In genomic region chr19:47949852-47950521, GRCh38 we compare ENCODE assay signal across 15 cellular contexts. TPM values are rescaled to one million over a fixed set of nuclear protein-coding genes. Genes with fewer than 3 reads are reported as not detected.
DNase-seq lines count a peak whose midpoint lies in the region; ATAC-seq, FAIRE-seq and TF ChIP-seq lines count a peak whose summit lies in the region.
"Not testable (repeated sequence)": the region's sequence is repeated elsewhere in the genome, so short reads cannot be mapped to it uniquely, and the experiment has no call there.
"Had no signal": no experiment of that assay in that cellular context is flagged by ENCODE, and none has a peak within 500 bp of the region (broad histone marks: within the 10 kb centered on the region; RNA-seq: fewer than 3 reads in every experiment).

No MANE protein-coding gene starts in this region.

- peak; percentile 54 for DNase-seq in CD14-positive monocyte (ENCODE audit: low spot score)
- DNase-seq in activated effector memory CD4-positive, alpha-beta T cell treated with anti-CD3 and anti-CD28 coated beads, Interleukin-2, amount 50 U/mL, for 16 hours: peak; percentile 69
- DNase-seq in H1 (ENCODE audit: low read depth in 1 of 2, low spot score in 2 of 2): peak in 1 of 2 experiments; percentile 95
- peak; percentile 53 for DNase-seq in left lobe of liver (ENCODE audit: low spot score)
- peak; percentile 91 for DNase-seq in testis

- not testable (repeated sequence) for H3K27me3 ChIP-seq in H1 (replicated peaks in 1 of 4; ENCODE audit: control insufficient read depth in 3 of 4, extremely low read depth in 1 of 4, insufficient read depth in 3 of 4, low read length in 3 of 4); parathyroid adenoma (ENCODE audit: control insufficient read depth, insufficient read depth, low read length); testis

- not testable (repeated sequence) for H3K56ac ChIP-seq in H1 (replicated peaks; ENCODE audit: insufficient read length, low read depth, low read length)

- not testable (repeated sequence) for H3K23me2 ChIP-seq in H1 (ENCODE audit: low read depth, low read length)

- 93% methylated on average over 19 of the region's 24 CpGs; no CpG with 5 or more reads in 1 of the 2 experiments for WGBS in H1 (ENCODE audit: extremely low coverage in 1 of 2, insufficient coverage in 1 of 2, insufficient read length in 1 of 2, insufficient replicate concordance in 2 of 2, low coverage in 1 of 2, low lambda C conversion rate in 2 of 2, missing lambda C conversion rate in 1 of 2), 2 experiments
- 62 to 69% methylated on average over 23 of the region's 24 CpGs for WGBS in testis, 2 donors

- not testable (repeated sequence) for H2BK12ac ChIP-seq in H1 (ENCODE audit: low read depth, low read length)

- H3K18ac ChIP-seq in H1 (ENCODE audit: extremely low read depth, low read length): not testable (repeated sequence)

- H4K5ac ChIP-seq in H1 (ENCODE audit: insufficient read length, low read depth, low read length): not testable (repeated sequence)

- not testable (repeated sequence) for H2AK5ac ChIP-seq in H1 (ENCODE audit: low read depth, low read length)

- H2BK20ac ChIP-seq in H1 (ENCODE audit: low read length): not testable (repeated sequence)

- not testable (repeated sequence) for H3K27ac Mint-ChIP-seq in CD14-positive monocyte

- H3K79me1 ChIP-seq in H1 (ENCODE audit: low read depth, low read length): not testable (repeated sequence)

- not testable (repeated sequence) for H3K9me3 ChIP-seq in H1 (ENCODE audit: insufficient read depth in 2 of 2, low read depth in 1 of 2, low read length in 1 of 2); parathyroid adenoma (ENCODE audit: control insufficient read depth, low read length); testis

- H3K4me3 Mint-ChIP-seq in CD14-positive monocyte: not testable (repeated sequence)

- not testable (repeated sequence) for H2BK15ac ChIP-seq in H1 (ENCODE audit: low read length)

- TF ChIP-seq RAD21 in Ishikawa (IDR thresholded peaks at IDR 0.05; ENCODE audit: low read depth); H1 (IDR thresholded peaks at IDR 0.05 in 1 of 2, conservative IDR thresholded peaks at IDR 0.05 in 1 of 2; ENCODE audit: low read depth in 2 of 2, low read length in 2 of 2): not testable (repeated sequence)

- not testable (repeated sequence) for H3K79me2 ChIP-seq in H1 (ENCODE audit: control insufficient read depth in 1 of 2, insufficient read depth in 2 of 2, low read length in 2 of 2); parathyroid adenoma

- H4K91ac ChIP-seq in H1 (replicated peaks; ENCODE audit: insufficient read length, low read length): not testable (repeated sequence)

- POLR2A ChIA-PET in H1 (lab: Charles Lee; ENCODE audit: partially characterized antibody): not testable (repeated sequence)

- not testable (repeated sequence) for H3K4me2 ChIP-seq in H1 (ENCODE audit: insufficient read depth in 1 of 2, low read depth in 2 of 2, low read length in 2 of 2); parathyroid adenoma (ENCODE audit: low read length)

- H3K4ac ChIP-seq in H1 (replicated peaks; ENCODE audit: insufficient read length, low read depth, low read length): not testable (repeated sequence)

- not testable (repeated sequence) for H3K14ac ChIP-seq in H1 (ENCODE audit: insufficient read length)

- H2BK5ac ChIP-seq in H1 (ENCODE audit: low read depth, low read length): not testable (repeated sequence)

- not testable (repeated sequence) for H3K36me3 Mint-ChIP-seq in CD14-positive monocyte

- not testable (repeated sequence) for H2AFZ ChIP-seq in H1 (ENCODE audit: low read length); parathyroid adenoma

- CTCF ChIA-PET in H1 (lab: Charles Lee; ENCODE audit: partially characterized antibody): not testable (repeated sequence)

- H3K27me3 Mint-ChIP-seq in CD14-positive monocyte (ENCODE audit: low read depth in 3 of 3): not testable (repeated sequence)

- H3K4me1 Mint-ChIP-seq in CD14-positive monocyte: not testable (repeated sequence)

- not testable (repeated sequence) for H4K8ac ChIP-seq in H1 (ENCODE audit: extremely low read depth, insufficient read depth, low read length)

- ATAC-seq in left lobe of liver: not testable (repeated sequence)

- not testable (repeated sequence) for H3K4me3 ChIP-seq in WI38 (ENCODE audit: low read depth, low read length); H1 (ENCODE audit: extremely low read depth in 1 of 4, insufficient read depth in 2 of 4, low read depth in 3 of 4, low read length in 4 of 4); parathyroid adenoma (ENCODE audit: low read depth, low read length); testis

- not testable (repeated sequence) for TF ChIP-seq POLR2A in H1 (IDR thresholded peaks at IDR 0.05; ENCODE audit: control extremely low read depth in 1 of 2, low read depth in 2 of 2, low read length in 2 of 2); testis (IDR thresholded peaks at IDR 0.05)

- H2BK120ac ChIP-seq in H1 (replicated peaks; ENCODE audit: low read depth, low read length): not testable (repeated sequence)

- TF ChIP-seq CTCF in CD14-positive monocyte (IDR thresholded peaks at IDR 0.05) (peak; percentile 11), WI38 (IDR thresholded peaks at IDR 0.05; ENCODE audit: low read depth, low read length) (peak; percentile 38), H1 (IDR thresholded peaks at IDR 0.05; ENCODE audit: control extremely low read depth in 1 of 3, insufficient read depth in 1 of 3, low read depth in 1 of 3, low read length in 3 of 3) (peak in 2 of 3 experiments; percentile 5 to 45; a peak in 2 of 4 replicates), parathyroid adenoma (IDR thresholded peaks at IDR 0.05) (peak; percentile 46), testis (IDR thresholded peaks at IDR 0.05) (peak in 1 of 3 experiments; percentile 71)

- not testable (repeated sequence) for H3K36me3 ChIP-seq in H1 (ENCODE audit: control insufficient read depth in 2 of 4, insufficient read depth in 4 of 4, low read length in 3 of 4); parathyroid adenoma (ENCODE audit: control insufficient read depth, insufficient read depth, low read length); testis (ENCODE audit: low read depth, missing control alignments)

- FAIRE-seq in H1 (lab: Jason Lieb, UNC): not testable (repeated sequence)

- intact Hi-C loops in CD14-positive monocyte (cut with micrococcal nuclease); testis (cut with DNase I; ENCODE audit: low total_unique reads): not testable (repeated sequence)

- not testable (repeated sequence) for H3K23ac ChIP-seq in H1 (ENCODE audit: insufficient read length)

- H3K9me3 Mint-ChIP-seq in CD14-positive monocyte: not testable (repeated sequence)

- H3K9ac ChIP-seq in H1 (replicated peaks in 1 of 4; ENCODE audit: extremely low read depth in 1 of 4, low read depth in 3 of 4, low read length in 3 of 4); parathyroid adenoma: not testable (repeated sequence)

- TF ChIP-seq EP300 in Ishikawa (IDR thresholded peaks at IDR 0.05; ENCODE audit: borderline replicate concordance); H1 (IDR thresholded peaks at IDR 0.05; ENCODE audit: borderline replicate concordance in 1 of 2, low read depth in 2 of 2, low read length in 2 of 2): not testable (repeated sequence)

- H3K4me1 ChIP-seq in H1 (replicated peaks in 1 of 4; ENCODE audit: control insufficient read depth in 3 of 4, insufficient read depth in 4 of 4, low read length in 3 of 4); parathyroid adenoma; testis: not testable (repeated sequence)

- not testable (repeated sequence) for H4K20me1 ChIP-seq in H1 (replicated peaks in 1 of 2; ENCODE audit: control insufficient read depth in 1 of 2, insufficient read depth in 2 of 2, low read length in 2 of 2)

- H3K27ac ChIP-seq in H1 (ENCODE audit: low read depth, low read length); parathyroid adenoma; testis: not testable (repeated sequence)

TF ChIP-seq in Ishikawa, 13 proteins besides CTCF, POLR2A, EP300 and RAD21:
- TF ChIP-seq YY1 (IDR thresholded peaks at IDR 0.05; ENCODE audit: low read depth): 0 out of 2 replicates have a peak, but pooled peaks have one; percentile 22

RNA-seq across cellular contexts. Expression of gene BSPH1, which starts 42.0 kb away (rescaled TPM):
- polyA plus RNA-seq in CD14-positive monocyte (not detected), H1 (2011; rRNA removed) (not detected in 2 replicates), testis (ENCODE audit: insufficient read depth, low read depth, low replicate concordance) (not detected)
- total RNA-seq in H1 (2021; fragmentation: NEBNext Ultra II Directional; extraction: Animal tissue kit (Norgen Biotek cat#: 25700)): not detected in 2 replicates
- not detected for polyA plus RNA-seq in H1 (2011; cell fraction: cytosol; rRNA removed)
- not detected for polyA plus RNA-seq in H1 (2011; cell fraction: nucleus; rRNA removed)
- not detected in 4 replicates for polyA plus RNA-seq in H1 (2012, experiment 1 of 2)
- polyA plus RNA-seq in H1 (2012, experiment 2 of 2): not detected
- not detected for polyA plus RNA-seq in H1 (2013, experiment 1 of 2)
- polyA plus RNA-seq in H1 (2013, experiment 2 of 2): not detected
- not detected in 2 replicates for polyA minus RNA-seq in H1 (2011; rRNA and poly(A)+ RNA removed)
- not detected for polyA minus RNA-seq in H1 (2011; cell fraction: cytosol; rRNA and poly(A)+ RNA removed)
- polyA minus RNA-seq in H1 (2011; cell fraction: nucleus; rRNA and poly(A)+ RNA removed): not detected
- total RNA-seq in left lobe of liver (not detected), testis (under 1 TPM in 1 of 2 donors, not detected in 1; 0.71 TPM)
- total RNA-seq: activated T-cell treated with anti-CD3 and anti-CD28 coated beads, Interleukin-2, amount 50 U/mL, for 4 hours; colonic mucosa; gastroesophageal sphincter; left lung; LHCN-M2; PC-3; pulmonary artery endothelial cell had no signal

RNA-seq across cellular contexts. Expression of gene ELSPBP1, which starts 44.4 kb away (rescaled TPM):
- polyA plus RNA-seq in CD14-positive monocyte (not detected), H1 (2011; rRNA removed) (not detected in 2 replicates), testis (ENCODE audit: insufficient read depth, low read depth, low replicate concordance) (1.2 TPM)
- not detected in 2 replicates for total RNA-seq in H1 (2021; fragmentation: NEBNext Ultra II Directional; extraction: Animal tissue kit (Norgen Biotek cat#: 25700))
- polyA plus RNA-seq in H1 (2011; cell fraction: cytosol; rRNA removed): not detected
- not detected for polyA plus RNA-seq in H1 (2011; cell fraction: nucleus; rRNA removed)
- polyA plus RNA-seq in H1 (2012, experiment 1 of 2): not detected in 4 replicates
- polyA plus RNA-seq in H1 (2012, experiment 2 of 2): not detected
- polyA plus RNA-seq in H1 (2013, experiment 1 of 2): not detected
- not detected for polyA plus RNA-seq in H1 (2013, experiment 2 of 2)
- polyA minus RNA-seq in H1 (2011; rRNA and poly(A)+ RNA removed): not detected in 2 replicates
- not detected for polyA minus RNA-seq in H1 (2011; cell fraction: cytosol; rRNA and poly(A)+ RNA removed)
- not detected for polyA minus RNA-seq in H1 (2011; cell fraction: nucleus; rRNA and poly(A)+ RNA removed)
- total RNA-seq in left lobe of liver (not detected), testis (1 to 10 TPM in 1 of 2 donors, under 1 TPM in 1; 0.25 to 1.1 TPM)
- total RNA-seq: activated T-cell treated with anti-CD3 and anti-CD28 coated beads, Interleukin-2, amount 50 U/mL, for 4 hours; colonic mucosa; gastroesophageal sphincter; left lung; LHCN-M2; PC-3; pulmonary artery endothelial cell had no signal
